Comparison of ENCODE assay signal across 21 cellular contexts in the genomic region with DNA sequence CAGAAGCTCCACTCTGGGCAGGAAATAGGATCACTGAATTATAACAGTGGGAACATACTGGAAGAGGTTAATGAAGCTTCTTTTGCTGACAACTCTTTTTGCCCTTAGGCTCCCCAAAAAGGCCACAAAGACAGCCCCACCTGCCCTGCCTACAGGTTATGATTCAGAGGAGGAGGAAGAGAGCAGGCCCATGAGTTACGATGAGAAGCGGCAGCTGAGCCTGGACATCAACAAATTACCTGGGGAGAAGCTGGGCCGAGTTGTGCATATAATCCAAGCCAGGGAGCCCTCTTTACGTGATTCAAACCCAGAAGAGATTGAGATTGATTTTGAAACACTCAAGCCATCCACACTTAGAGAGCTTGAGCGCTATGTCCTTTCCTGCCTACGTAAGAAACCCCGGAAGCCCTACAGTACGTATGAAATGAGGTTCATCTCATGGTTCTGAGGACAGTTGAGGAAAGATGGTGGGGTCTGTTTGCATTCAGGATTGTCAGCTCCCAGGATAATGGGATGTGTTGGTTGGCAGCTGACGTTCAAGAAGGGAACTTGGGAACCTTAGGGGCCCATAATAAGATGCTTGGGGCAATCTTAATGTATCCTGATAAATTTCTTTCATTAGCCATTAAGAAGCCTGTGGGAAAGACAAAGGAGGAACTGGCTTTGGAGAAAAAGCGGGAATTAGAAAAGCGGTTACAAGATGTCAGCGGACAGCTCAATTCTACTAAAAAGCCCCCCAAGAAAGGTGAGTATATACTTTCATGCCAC. TPM values are rescaled to one million over a fixed set of nuclear protein-coding genes. Genes with fewer than 3 reads are reported as not detected.
DNase-seq lines count a peak whose midpoint lies in the region; ATAC-seq and TF ChIP-seq lines count a peak whose summit lies in the region.
"Had no signal": no experiment of that assay in that cellular context is flagged by ENCODE, and none has a peak within 500 bp of the region (broad histone marks: within the 10 kb centered on the region; RNA-seq: fewer than 3 reads in every experiment).

No MANE protein-coding gene starts in this region.

- peaks cover 30% of the 10 kb centered on the region for H3K4me1 ChIP-seq in KMS-11 (ENCODE audit: low read depth, poor library complexity, severe bottlenecking)

- H3K9ac ChIP-seq in KMS-11: no peak overlapping the region

- DNase-seq in activated CD8-positive, alpha-beta T cell treated with anti-CD3 and anti-CD28 coated beads for 36 hours: no peak
- DNase-seq in activated CD8-positive, alpha-beta T cell treated with anti-CD3 and anti-CD28 coated beads, Interleukin-2, amount 10 ng/mL, durations not matched to agents 7 days and 5 days: no peak
- no peak for DNase-seq in central memory CD8-positive, alpha-beta T cell (ENCODE audit: low spot score in 2 of 2)
- DNase-seq in nephron progenitor cell (no peak), anterior cingulate cortex (lab: John Stamatoyannopoulos, UW) (no peak)
- DNase-seq in central memory CD4-positive, alpha-beta T cell: no peak
- DNase-seq: activated CD4-positive, CD25-positive, alpha-beta regulatory T cell; amniotic stem cell; CD4-positive, CD25-positive, alpha-beta regulatory T cell; foreskin melanocyte; GOT3; Kasumi-1; NCI-H1417; NK-92 treated with Interleukin-12 subunit alpha and Interleukin-12 subunit beta, amount 100 ng/mL, for 24 hours; stimulated activated CD4-positive, alpha-beta T cell treated with anti-CD3 and anti-CD28 coated beads, Interleukin-12 subunit alpha, Interleukin-12 subunit beta, amount 100 ng/mL, for 4 hours had no signal

- H3K27me3 ChIP-seq in KMS-11 (ENCODE audit: insufficient read depth, low read depth): no peaks in the 10 kb centered on the region
- H3K27me3 ChIP-seq: vagina had no signal

- H3K4me3 Mint-ChIP-seq in activated CD8-positive, alpha-beta T cell treated with anti-CD3 and anti-CD28 coated beads for 36 hours: no peak overlapping the region
- no peak overlapping the region for H3K4me3 Mint-ChIP-seq in activated CD8-positive, alpha-beta T cell treated with anti-CD3 and anti-CD28 coated beads, Interleukin-2, amount 10 ng/mL, durations not matched to agents 7 days and 5 days
- no peak overlapping the region for H3K4me3 Mint-ChIP-seq in central memory CD8-positive, alpha-beta T cell
- peak overlapping the region; percentile 17 for H3K4me3 Mint-ChIP-seq in nephron progenitor cell
- H3K4me3 Mint-ChIP-seq: CD4-positive, CD25-positive, alpha-beta regulatory T cell had no signal

- no peaks in the 10 kb centered on the region for H3K27me3 Mint-ChIP-seq in activated CD8-positive, alpha-beta T cell treated with anti-CD3 and anti-CD28 coated beads for 36 hours
- no peaks in the 10 kb centered on the region for H3K27me3 Mint-ChIP-seq in activated CD8-positive, alpha-beta T cell treated with anti-CD3 and anti-CD28 coated beads, Interleukin-2, amount 10 ng/mL, durations not matched to agents 7 days and 5 days (ENCODE audit: low read depth)
- H3K27me3 Mint-ChIP-seq in central memory CD8-positive, alpha-beta T cell: no peaks in the 10 kb centered on the region
- peaks cover 6% of the 10 kb centered on the region for H3K27me3 Mint-ChIP-seq in nephron progenitor cell (ENCODE audit: low read depth, poor library complexity)
- H3K27me3 Mint-ChIP-seq: CD4-positive, CD25-positive, alpha-beta regulatory T cell had no signal

- H3K4me3 ChIP-seq in KMS-11 (IDR thresholded peaks at IDR 0.05; ENCODE audit: insufficient read depth, low read depth, low read length): no peak overlapping the region
- H3K4me3 ChIP-seq: A549, vagina had no signal

- peak overlapping the region; percentile 18 for H3K27ac Mint-ChIP-seq in activated CD8-positive, alpha-beta T cell treated with anti-CD3 and anti-CD28 coated beads for 36 hours
- H3K27ac Mint-ChIP-seq in activated CD8-positive, alpha-beta T cell treated with anti-CD3 and anti-CD28 coated beads, Interleukin-2, amount 10 ng/mL, durations not matched to agents 7 days and 5 days: no peak overlapping the region
- peak overlapping the region; percentile 64 for H3K27ac Mint-ChIP-seq in central memory CD8-positive, alpha-beta T cell (ENCODE audit: low read depth)
- peak overlapping the region; percentile 94 for H3K27ac Mint-ChIP-seq in nephron progenitor cell

- intact Hi-C loops in activated CD8-positive, alpha-beta T cell treated with anti-CD3 and anti-CD28 coated beads for 36 hours (cut with micrococcal nuclease): no loop called here

- H3K36me3 Mint-ChIP-seq in activated CD8-positive, alpha-beta T cell treated with anti-CD3 and anti-CD28 coated beads for 36 hours (ENCODE audit: low read depth): peaks cover 71% of the 10 kb centered on the region
- H3K36me3 Mint-ChIP-seq in activated CD8-positive, alpha-beta T cell treated with anti-CD3 and anti-CD28 coated beads, Interleukin-2, amount 10 ng/mL, durations not matched to agents 7 days and 5 days (ENCODE audit: low read depth): peaks cover 76% of the 10 kb centered on the region
- peaks cover 74% of the 10 kb centered on the region for H3K36me3 Mint-ChIP-seq in central memory CD8-positive, alpha-beta T cell (ENCODE audit: insufficient read depth)
- peaks cover 77% of the 10 kb centered on the region for H3K36me3 Mint-ChIP-seq in nephron progenitor cell (ENCODE audit: low read depth)

- peaks cover 42% of the 10 kb centered on the region; the same call in 1 of the 2 replicates for H3K36me3 ChIP-seq in KMS-11 (ENCODE audit: insufficient read depth)

- no peak overlapping the region for H2AFZ ChIP-seq in KMS-11 (ENCODE audit: low read depth)

- no peak for TF ChIP-seq CTCF in activated CD8-positive, alpha-beta T cell treated with anti-CD3 and anti-CD28 coated beads for 36 hours (IDR thresholded peaks at IDR 0.05)
- TF ChIP-seq CTCF in KMS-11 (conservative IDR thresholded peaks at IDR 0.05; ENCODE audit: low read depth, low read length): no peak
- TF ChIP-seq CTCF in nephron progenitor cell (IDR thresholded peaks at IDR 0.05): no peak

- peaks cover 47% of the 10 kb centered on the region for H3K79me2 ChIP-seq in KMS-11 (ENCODE audit: insufficient read depth, low read depth)

- no peak overlapping the region for H3K4me2 ChIP-seq in KMS-11
- H3K4me2 ChIP-seq: A549 had no signal

- POLR2A ChIA-PET in activated CD8-positive, alpha-beta T cell treated with anti-CD3 and anti-CD28 coated beads for 36 hours (lab: Charles Lee): interaction anchor here (0.6 to 25.7 kb wide), 15 partner anchors 9 to 592 kb away, joined by 3 to 852 read pairs (median 6); a partner anchor contains a TSS
- POLR2A ChIA-PET in activated CD8-positive, alpha-beta T cell treated with anti-CD3 and anti-CD28 coated beads, Interleukin-2, amount 10 ng/mL, durations not matched to agents 7 days and 5 days (lab: Charles Lee): interaction anchor here (0.5 to 14.3 kb wide), 6 partner anchors 9 to 137 kb away, joined by 3 to 263 read pairs (median 4); a partner anchor contains a TSS

- H3K9me3 Mint-ChIP-seq in activated CD8-positive, alpha-beta T cell treated with anti-CD3 and anti-CD28 coated beads for 36 hours: no peaks in the 10 kb centered on the region
- H3K9me3 Mint-ChIP-seq in activated CD8-positive, alpha-beta T cell treated with anti-CD3 and anti-CD28 coated beads, Interleukin-2, amount 10 ng/mL, durations not matched to agents 7 days and 5 days (ENCODE audit: insufficient read depth): no peaks in the 10 kb centered on the region
- H3K9me3 Mint-ChIP-seq in central memory CD8-positive, alpha-beta T cell: no peaks in the 10 kb centered on the region
- no peaks in the 10 kb centered on the region for H3K9me3 Mint-ChIP-seq in nephron progenitor cell
- H3K9me3 Mint-ChIP-seq: CD4-positive, CD25-positive, alpha-beta regulatory T cell had no signal

- no peak for ATAC-seq in activated CD8-positive, alpha-beta T cell treated with anti-CD3 and anti-CD28 coated beads for 36 hours
- no peak for ATAC-seq in activated CD8-positive, alpha-beta T cell treated with anti-CD3 and anti-CD28 coated beads, Interleukin-2, amount 10 ng/mL, durations not matched to agents 7 days and 5 days
- ATAC-seq in central memory CD8-positive, alpha-beta T cell (replicated peaks; ENCODE audit: extremely low read depth, poor library complexity, severe bottlenecking): no peak
- ATAC-seq in HG02852 (IDR thresholded peaks at IDR 0.05; ENCODE audit: unreplicated experiment): no peak
- ATAC-seq: A549 had no signal

- peak overlapping the region; percentile 3; the same call in 1 of the 2 replicates for H3K27ac ChIP-seq in KMS-11
- H3K27ac ChIP-seq: A549, vagina had no signal

- H3K4me1 Mint-ChIP-seq in activated CD8-positive, alpha-beta T cell treated with anti-CD3 and anti-CD28 coated beads for 36 hours (ENCODE audit: low read depth): peaks cover 52% of the 10 kb centered on the region
- H3K4me1 Mint-ChIP-seq in activated CD8-positive, alpha-beta T cell treated with anti-CD3 and anti-CD28 coated beads, Interleukin-2, amount 10 ng/mL, durations not matched to agents 7 days and 5 days (ENCODE audit: low read depth): peaks cover 62% of the 10 kb centered on the region
- peaks cover 76% of the 10 kb centered on the region for H3K4me1 Mint-ChIP-seq in central memory CD8-positive, alpha-beta T cell
- peaks cover 80% of the 10 kb centered on the region for H3K4me1 Mint-ChIP-seq in nephron progenitor cell

- CTCF ChIA-PET in activated CD8-positive, alpha-beta T cell treated with anti-CD3 and anti-CD28 coated beads for 36 hours (lab: Charles Lee): interaction anchor here (1.1 to 17.0 kb wide), 5 partner anchors 27 to 142 kb away, joined by 3 to 364 read pairs (median 10); a partner anchor contains a TSS
- CTCF ChIA-PET in activated CD8-positive, alpha-beta T cell treated with anti-CD3 and anti-CD28 coated beads, Interleukin-2, amount 10 ng/mL, durations not matched to agents 7 days and 5 days (lab: Charles Lee): interaction anchor here (0.9 to 13.4 kb wide), 8 partner anchors 8 to 142 kb away, joined by 3 to 240 read pairs (median 6); a partner anchor contains a TSS

- peaks cover 52% of the 10 kb centered on the region for H4K20me1 ChIP-seq in KMS-11 (ENCODE audit: insufficient read depth)

RNA-seq across cellular contexts. Expression of a gene that starts 11.5 kb away (rescaled TPM):
- total RNA-seq in activated CD8-positive, alpha-beta T cell treated with anti-CD3 and anti-CD28 coated beads for 36 hours: 100 to 1,000 TPM; 219 to 235 TPM
- 100 to 1,000 TPM; 299 to 313 TPM for total RNA-seq in activated CD8-positive, alpha-beta T cell treated with anti-CD3 and anti-CD28 coated beads, Interleukin-2, amount 10 ng/mL, durations not matched to agents 7 days and 5 days

RNA-seq across cellular contexts. Expression of a gene that starts 27.0 kb away (rescaled TPM):
- 10 to 100 TPM; 16.2 TPM for total RNA-seq in activated CD8-positive, alpha-beta T cell treated with anti-CD3 and anti-CD28 coated beads for 36 hours
- 10 to 100 TPM; 28.6 to 30.5 TPM for total RNA-seq in activated CD8-positive, alpha-beta T cell treated with anti-CD3 and anti-CD28 coated beads, Interleukin-2, amount 10 ng/mL, durations not matched to agents 7 days and 5 days

RNA-seq across cellular contexts. Expression of a gene that starts 29.5 kb away (rescaled TPM):
- 1 to 10 TPM; 6.4 to 8.1 TPM for total RNA-seq in activated CD8-positive, alpha-beta T cell treated with anti-CD3 and anti-CD28 coated beads for 36 hours
- 1 to 10 TPM; 3.3 to 4.2 TPM for total RNA-seq in activated CD8-positive, alpha-beta T cell treated with anti-CD3 and anti-CD28 coated beads, Interleukin-2, amount 10 ng/mL, durations not matched to agents 7 days and 5 days
- total RNA-seq: myocyte, pulmonary artery endothelial cell had no signal

RNA-seq across cellular contexts. Expression of a gene that starts 39.1 kb away (rescaled TPM):
- total RNA-seq in activated CD8-positive, alpha-beta T cell treated with anti-CD3 and anti-CD28 coated beads for 36 hours: 1 to 10 TPM; 3.5 to 3.6 TPM
- 10 to 100 TPM; 14.4 to 14.7 TPM for total RNA-seq in activated CD8-positive, alpha-beta T cell treated with anti-CD3 and anti-CD28 coated beads, Interleukin-2, amount 10 ng/mL, durations not matched to agents 7 days and 5 days
- total RNA-seq: myocyte had no signal
